ENCODE assay signal across 8 cellular contexts in the genomic region with DNA sequence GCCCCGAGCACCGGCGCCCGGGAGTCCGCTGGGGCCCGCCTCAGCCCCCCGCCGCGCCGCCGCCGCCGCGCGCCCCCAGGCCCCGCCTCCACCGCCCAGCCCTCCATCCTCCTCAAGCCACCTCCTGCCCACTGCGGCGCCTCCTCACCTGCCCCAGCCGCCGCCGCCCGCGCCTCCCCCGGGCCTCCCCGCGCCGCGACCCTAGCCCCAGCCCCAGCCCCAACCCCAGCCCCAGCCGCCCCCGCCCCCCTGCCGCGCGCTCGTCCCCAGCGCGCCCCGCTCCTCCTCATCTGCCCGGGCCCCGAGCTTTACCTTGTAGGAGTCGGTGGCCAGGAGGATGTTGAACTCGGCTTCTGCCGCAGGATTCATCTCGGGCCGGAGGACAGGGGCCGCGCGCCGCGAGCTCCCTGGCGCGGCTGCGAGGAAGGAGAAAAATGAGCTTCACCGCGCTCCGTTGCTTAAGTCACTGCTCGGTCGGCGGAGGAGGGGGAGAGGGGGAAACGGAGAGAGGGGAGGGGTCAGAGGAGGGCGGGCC. TPM values are rescaled to one million over a fixed set of nuclear protein-coding genes. Genes with fewer than 3 reads are reported as not detected.
DNase-seq lines count a peak whose midpoint lies in the region; ATAC-seq, FAIRE-seq and TF ChIP-seq lines count a peak whose summit lies in the region.

A gene (minus strand): TSS at position 468 of the 535 bp plus-strand sequence. CDS start 99 bp downstream, at position 369.

- intact Hi-C loops in breast epithelium (cut with DNase I; ENCODE audit: low total_unique reads), result no loop called here

- TF ChIP-seq CTCF in A549 (IDR thresholded peaks at IDR 0.05), result no peak
- no peak for TF ChIP-seq CTCF in breast epithelium (IDR thresholded peaks at IDR 0.05)
- TF ChIP-seq CTCF in kidney epithelial cell (IDR thresholded peaks at IDR 0.05; ENCODE audit: insufficient read depth, low read length, poor library complexity, severe bottlenecking), result no peak

- no peak; a peak in 1 of 5 replicates for TF ChIP-seq RAD21 in A549 (conservative IDR thresholded peaks at IDR 0.05 in 1 of 2, IDR thresholded peaks at IDR 0.05 in 1 of 2)

- POLR2A ChIA-PET in A549 (lab: Yijun Ruan, JAX), result interaction anchor here (0.6 to 3.0 kb wide), 27 partner anchors 12 to 1016 kb away, joined by 3 to 36 read pairs (median 5); a partner anchor contains a TSS

- H3K4me2 ChIP-seq in A549, result peak within 1 kb of the TSS; percentile 79

- ATAC-seq in A549, result peak; percentile 29 to 65
- ATAC-seq in GM18498 (IDR thresholded peaks at IDR 0.05; ENCODE audit: unreplicated experiment), result peak; percentile 33
- peak; percentile 16 for ATAC-seq in HG03135 (IDR thresholded peaks at IDR 0.05; ENCODE audit: unreplicated experiment)

- FAIRE-seq in A549 (lab: Jason Lieb, UNC), result no peak

- H3K4me3 ChIP-seq in A549, result peak within 1 kb of the TSS; percentile 70
- peak within 1 kb of the TSS; percentile 82 for H3K4me3 ChIP-seq in SJSA1
- peak within 1 kb of the TSS; percentile 76 to 87 (median 76) for H3K4me3 ChIP-seq in breast epithelium
- peak within 1 kb of the TSS; percentile 61 for H3K4me3 ChIP-seq in kidney epithelial cell (ENCODE audit: low read depth, low read length)

- TF ChIP-seq EP300 in A549 (IDR thresholded peaks at IDR 0.05), result no peak

- H3K27ac ChIP-seq in A549 (peak within 1 kb of the TSS; percentile 92 to 98), SJSA1 (peak within 1 kb of the TSS; percentile 82), breast epithelium (peak within 1 kb of the TSS; percentile 98 to 100)

- H3K4me1 ChIP-seq in A549, result peaks cover 34% of the 10 kb centered on the region
- H3K4me1 ChIP-seq in SJSA1 (replicated peaks), result peaks cover 8% of the 10 kb centered on the region
- H3K4me1 ChIP-seq in breast epithelium, result no peaks in the 10 kb centered on the region

- H3K36me3 ChIP-seq in SJSA1 (0 out of 2 replicates have a peak, but pooled peaks cover 3% of the 10 kb centered on the region), breast epithelium (no peaks in the 10 kb centered on the region), kidney epithelial cell (ENCODE audit: control insufficient read depth, insufficient read depth, low read length) (no peaks in the 10 kb centered on the region)

- DNase-seq in A549 (ENCODE audit: low read depth in 1 of 2, low spot score in 1 of 2), result no peak
- DNase-seq in SJSA1 (ENCODE audit: low read depth in 1 of 2, low spot score in 2 of 2), result no peak
- peak; percentile 35 to 52 for DNase-seq in breast epithelium (ENCODE audit: low spot score in 2 of 2)
- DNase-seq in kidney epithelial cell (ENCODE audit: low read depth), result no peak
- peak; percentile 17 for DNase-seq in stimulated activated CD8-positive, alpha-beta memory T cell treated with anti-CD3 and anti-CD28 coated beads, Interleukin-15, amount 100 ng/mL, for 1 hour (ENCODE audit: low read depth)
- DNase-seq in SKM-1 (lab: John Stamatoyannopoulos, UW; ENCODE audit: unreplicated experiment), result no peak

- 0% methylated on average over 9 of the region's 61 CpGs for WGBS in A549 (ENCODE audit: missing lambda C conversion rate)

- CTCF ChIA-PET in A549 (lab: Yijun Ruan, JAX), result interaction anchor here (0.7 to 2.5 kb wide), 6 partner anchors 59 to 182 kb away, joined by 3 to 12 read pairs (median 4); no protein-coding TSS in a partner anchor

- H3K9me3 ChIP-seq in A549 (no peaks in the 10 kb centered on the region), SJSA1 (replicated peaks) (no peaks in the 10 kb centered on the region), breast epithelium (no peaks in the 10 kb centered on the region)

- H3K27me3 ChIP-seq in SJSA1 (replicated peaks) (no peaks in the 10 kb centered on the region), breast epithelium (no peaks in the 10 kb centered on the region), kidney epithelial cell (ENCODE audit: control insufficient read depth, insufficient read depth, low read length) (no peaks in the 10 kb centered on the region)

- TF ChIP-seq POLR2A in A549 (IDR thresholded peaks at IDR 0.05; ENCODE audit: low read length) (peak; percentile 68), breast epithelium (IDR thresholded peaks at IDR 0.05) (peak; percentile 86)

TF ChIP-seq in A549, 52 proteins besides CTCF, POLR2A, EP300 and RAD21:
- TF ChIP-seq POLR2AphosphoS2 (conservative IDR thresholded peaks at IDR 0.05; ENCODE audit: low read length) (no peak), PHF8 (IDR thresholded peaks at IDR 0.05; ENCODE audit: borderline replicate concordance, low read depth) (peak; percentile 36; the same call in 1 of the 2 replicates), JUN (IDR thresholded peaks at IDR 0.05) (peak in 1 of 2 experiments; percentile 50; a peak in 2 of 5 replicates)
- TF ChIP-seq, protein P1, sequence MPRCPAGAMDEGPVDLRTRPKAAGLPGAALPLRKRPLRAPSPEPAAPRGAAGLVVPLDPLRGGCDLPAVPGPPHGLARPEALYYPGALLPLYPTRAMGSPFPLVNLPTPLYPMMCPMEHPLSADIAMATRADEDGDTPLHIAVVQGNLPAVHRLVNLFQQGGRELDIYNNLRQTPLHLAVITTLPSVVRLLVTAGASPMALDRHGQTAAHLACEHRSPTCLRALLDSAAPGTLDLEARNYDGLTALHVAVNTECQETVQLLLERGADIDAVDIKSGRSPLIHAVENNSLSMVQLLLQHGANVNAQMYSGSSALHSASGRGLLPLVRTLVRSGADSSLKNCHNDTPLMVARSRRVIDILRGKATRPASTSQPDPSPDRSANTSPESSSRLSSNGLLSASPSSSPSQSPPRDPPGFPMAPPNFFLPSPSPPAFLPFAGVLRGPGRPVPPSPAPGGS (IDR thresholded peaks at IDR 0.05), result 0 out of 3 replicates have a peak, but pooled peaks have one; percentile 61
TF ChIP-seq in A549: peak in this region for 3.

RNA-seq across cellular contexts. Expression of the gene that starts here (rescaled TPM):
- polyA plus RNA-seq in A549 (2011; rRNA removed), result 190 and 274 TPM in 2 replicates
- polyA plus RNA-seq in A549 (2012; cell fraction: cytosol; rRNA removed), result 43.9 and 51.4 TPM in 2 replicates
- 24.0 and 26.8 TPM in 2 replicates for polyA plus RNA-seq in A549 (2012; cell fraction: nucleus; rRNA removed)
- 186 to 245 TPM (median 213 TPM) in 3 replicates for polyA plus RNA-seq in A549 (2017; fragmentation: RNase III; extraction: RNeasy Plus Mini Kit Qiagen cat#74134 plus additional on column Dnase treatment)
- polyA minus RNA-seq in A549 (2011; rRNA and poly(A)+ RNA removed), result 83.9 and 110 TPM in 2 replicates
- total RNA-seq in SJSA1 (2014; rRNA removed; shearing (Covaris generic)), result 50.9 and 61.5 TPM in 2 replicates
- total RNA-seq in breast epithelium, result 100 to 1,000 TPM; 195 to 751 (median 536) TPM
- total RNA-seq in kidney epithelial cell, result 125 and 130 TPM in 2 replicates

Comparison
In these comparisons a context has a peak if more than half of its experiments do, and no peak if none do; other contexts are left out.
1. DNase-seq: peak in breast epithelium (2 of 2) and stimulated activated CD8-positive, alpha-beta memory T cell treated with anti-CD3 and anti-CD28 coated beads, Interleukin-15, amount 100 ng/mL, for 1 hour (single experiment); none in A549 (0 of 2), SJSA1 (0 of 2), kidney epithelial cell (single experiment) and SKM-1 (single experiment).
2. Peak in every context shown above with its lines, with median percentiles within 50 percentile points of each other: ATAC-seq, H3K27ac ChIP-seq and H3K4me3 ChIP-seq.